In the genomic region with DNA sequence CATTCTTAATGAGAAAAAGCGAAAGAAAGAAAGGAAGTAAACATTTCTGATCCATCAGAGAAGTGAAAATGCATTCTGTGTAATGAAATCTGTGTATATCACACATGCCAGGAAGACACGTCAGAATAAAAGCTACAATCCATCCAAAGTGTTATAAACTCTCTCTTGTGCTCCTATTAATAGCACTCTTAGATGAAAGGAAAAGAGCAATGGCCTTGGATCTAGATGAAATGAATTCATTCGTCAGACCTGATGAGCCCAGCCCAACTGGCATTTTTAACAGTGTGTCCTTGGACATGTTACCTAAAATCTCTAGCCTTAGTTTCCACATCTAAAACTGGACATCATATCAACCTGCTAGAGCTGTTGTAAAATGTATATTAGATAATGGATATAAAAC, we compare ENCODE assay signal across 28 cellular contexts.
"Had no signal": no experiment of that assay in that cellular context is flagged by ENCODE, and none has a peak within 500 bp of the region (broad histone marks: within the 10 kb centered on the region; RNA-seq: fewer than 3 reads in every experiment).

No MANE protein-coding gene starts in this region.

- H3K9me3 ChIP-seq: ascending aorta, Peyer's patch had no signal

- H3K4me3 ChIP-seq: ascending aorta, cardiac muscle cell, K562, Peyer's patch had no signal

- H3K4me1 ChIP-seq: ascending aorta, Peyer's patch had no signal

- H3K27me3 ChIP-seq: ascending aorta, cardiac muscle cell, Peyer's patch had no signal

- H3K36me3 ChIP-seq: ascending aorta, cardiac muscle cell, Peyer's patch had no signal

- H3K27ac ChIP-seq: ascending aorta, cardiac muscle cell, Peyer's patch had no signal

- DNase-seq: activated CD4-positive, alpha-beta T cell treated with anti-CD3 and anti-CD28 coated beads for 36 hours; activated CD4-positive, alpha-beta T cell treated with anti-CD3 and anti-CD28 coated beads, Interleukin-2, amount 10 ng/mL, durations not matched to agents 7 days and 5 days; activated CD4-positive, alpha-beta T cell treated with anti-CD3 and anti-CD28 coated beads, Interleukin-2, amount 50 U/mL, for 48 hours; activated CD8-positive, alpha-beta T cell treated with anti-CD3 and anti-CD28 coated beads, Interleukin-2, amount 10 ng/mL, durations not matched to agents 7 days and 5 days; activated gamma-delta T cell; activated naive CD4-positive, alpha-beta T cell treated with Interleukin-2 at 50 U/mL for 16 hours; activated naive CD8-positive, alpha-beta T cell treated with anti-CD3 and anti-CD28 coated beads, Interleukin-2, amount 10 ng/mL, durations not matched to agents 7 days and 5 days; activated T-cell treated with anti-CD3 and anti-CD28 coated beads, Interleukin-2, amount 50 U/mL, for 24 hours; amygdala; Karpas-422; NCI-H1105; NCI-H1417 treated with DMSO at 0.1 percent for 48 hours; NCI-H187 treated with DMSO at 0.1 percent for 48 hours; NCI-H2081; NCI-H2171 treated with DMSO at 0.1 percent for 48 hours; NCI-H226; NCI-H446 treated with DMSO at 0.1 percent for 48 hours; NCI-H524 treated with DMSO at 0.1 percent for 48 hours; PC-3; Peyer's patch; RPMI8226; SW 1271; T-helper 1 cell; T-helper 2 cell; T-helper 9 cell had no signal

- ATAC-seq: activated CD4-positive, alpha-beta T cell treated with anti-CD3 and anti-CD28 coated beads for 36 hours; activated CD8-positive, alpha-beta T cell treated with anti-CD3 and anti-CD28 coated beads, Interleukin-2, amount 10 ng/mL, durations not matched to agents 7 days and 5 days; K562; PC-3 had no signal
